In genomic region chr12:104568881-104569280, GRCh38 we compare ENCODE assay signal across 15 cellular contexts.
DNase-seq lines count a peak whose midpoint lies in the region; ATAC-seq and TF ChIP-seq lines count a peak whose summit lies in the region.
"Had no signal": no experiment of that assay in that cellular context is flagged by ENCODE, and none has a peak within 500 bp of the region (broad histone marks: within the 10 kb centered on the region; RNA-seq: fewer than 3 reads in every experiment).

No MANE protein-coding gene starts in this region.

- no peak overlapping the region for H3K14ac ChIP-seq in H9 (ENCODE audit: insufficient read depth, low read length)

- peaks cover 24% of the 10 kb centered on the region for H3K9me3 Mint-ChIP-seq in activated naive CD4-positive, alpha-beta T cell treated with anti-CD3 and anti-CD28 coated beads, Interleukin-2, amount 10 ng/mL, durations not matched to agents 7 days and 5 days
- H3K9me3 Mint-ChIP-seq in activated naive CD8-positive, alpha-beta T cell treated with anti-CD3 and anti-CD28 coated beads, Interleukin-2, amount 10 ng/mL, durations not matched to agents 7 days and 5 days: peaks cover 6% of the 10 kb centered on the region
- peaks cover 5 to 11% of the 10 kb centered on the region in 2 donors for H3K9me3 Mint-ChIP-seq in stimulated activated naive CD8-positive, alpha-beta T cell treated with anti-CD3 and anti-CD28 coated beads, Interleukin-15, amount 100 ng/mL, for 72 hours
- H3K9me3 Mint-ChIP-seq in H9: peaks cover 4% of the 10 kb centered on the region in 2 experiments; a peak in 3 of 5 replicates

- CTCF ChIA-PET in activated naive CD4-positive, alpha-beta T cell treated with anti-CD3 and anti-CD28 coated beads, Interleukin-2, amount 10 ng/mL, durations not matched to agents 7 days and 5 days (lab: Charles Lee): interaction anchor here (0.7 to 1.6 kb wide), 7 partner anchors 8 to 187 kb away, joined by 3 to 7 read pairs (median 4); no protein-coding TSS in a partner anchor

- H3K9me2 ChIP-seq in OCI-LY1 (ENCODE audit: low read depth, low read length): no peaks in the 10 kb centered on the region

- H2BK120ac ChIP-seq in H9 (ENCODE audit: low read depth, low read length, poor library complexity, severe bottlenecking): no peak overlapping the region

- no peak overlapping the region for H3K56ac ChIP-seq in H9 (ENCODE audit: insufficient read length, low read depth, low read length)

- no peaks in the 10 kb centered on the region for H3K79me2 ChIP-seq in OCI-LY1 (ENCODE audit: insufficient read depth, low read length)
- H3K79me2 ChIP-seq in H9 (ENCODE audit: insufficient read depth, low read length): no peaks in the 10 kb centered on the region
- H3K79me2 ChIP-seq: hepatocyte had no signal

- H4K20me1 ChIP-seq in OCI-LY1 (ENCODE audit: insufficient read depth, low read length): no peaks in the 10 kb centered on the region
- H4K20me1 ChIP-seq in H9 (ENCODE audit: control insufficient read depth, insufficient read depth, insufficient read length): no peaks in the 10 kb centered on the region

- peak overlapping the region; percentile 81; the same call in 1 of the 2 replicates for H3K4me2 ChIP-seq in OCI-LY1 (ENCODE audit: low read length)
- H3K4me2 ChIP-seq in H9 (ENCODE audit: insufficient read depth, insufficient read length, low read length): no peak overlapping the region
- H3K4me2 ChIP-seq: hepatocyte had no signal

- H2BK15ac ChIP-seq in H9 (ENCODE audit: low read depth, low read length): no peak overlapping the region

- no peaks in the 10 kb centered on the region for H3K23me2 ChIP-seq in H9 (ENCODE audit: insufficient read length, low read depth, low read length, poor library complexity, severe bottlenecking)

- H3K18ac ChIP-seq in H9 (ENCODE audit: insufficient read length, low read depth, low read length): no peak overlapping the region

- no peak overlapping the region for H2AK5ac ChIP-seq in H9 (ENCODE audit: insufficient read length, low read length)

- no peak overlapping the region for H4K5ac ChIP-seq in H9 (ENCODE audit: insufficient read length, low read depth, low read length)

- H3K9ac ChIP-seq in OCI-LY1 (ENCODE audit: low read length) (no peak overlapping the region; the same call in 1 of the 2 replicates), H9 (ENCODE audit: extremely low read depth, insufficient read length, low read length) (no peak overlapping the region)

- H3K23ac ChIP-seq in H9 (ENCODE audit: insufficient read length, low read depth, low read length): no peak overlapping the region

- peak overlapping the region; percentile 79 for H3K27ac Mint-ChIP-seq in activated naive CD4-positive, alpha-beta T cell treated with anti-CD3 and anti-CD28 coated beads, Interleukin-2, amount 10 ng/mL, durations not matched to agents 7 days and 5 days
- H3K27ac Mint-ChIP-seq in activated naive CD8-positive, alpha-beta T cell treated with anti-CD3 and anti-CD28 coated beads, Interleukin-2, amount 10 ng/mL, durations not matched to agents 7 days and 5 days: peak overlapping the region; percentile 95
- H3K27ac Mint-ChIP-seq in stimulated activated naive CD8-positive, alpha-beta T cell treated with anti-CD3 and anti-CD28 coated beads, Interleukin-15, amount 100 ng/mL, for 72 hours: no peak overlapping the region
- no peak overlapping the region for H3K27ac Mint-ChIP-seq in H9

- ATAC-seq in activated naive CD8-positive, alpha-beta T cell treated with anti-CD3 and anti-CD28 coated beads, Interleukin-2, amount 10 ng/mL, durations not matched to agents 7 days and 5 days (ENCODE audit: low read depth): no peak
- ATAC-seq in stimulated activated naive CD8-positive, alpha-beta T cell treated with anti-CD3 and anti-CD28 coated beads, Interleukin-15, amount 100 ng/mL, for 72 hours: no peak
- no peak for ATAC-seq in HG03045 (IDR thresholded peaks at IDR 0.05; ENCODE audit: unreplicated experiment)

- peaks cover 52% of the 10 kb centered on the region for H3K4me1 Mint-ChIP-seq in activated naive CD4-positive, alpha-beta T cell treated with anti-CD3 and anti-CD28 coated beads, Interleukin-2, amount 10 ng/mL, durations not matched to agents 7 days and 5 days
- peaks cover 59% of the 10 kb centered on the region for H3K4me1 Mint-ChIP-seq in activated naive CD8-positive, alpha-beta T cell treated with anti-CD3 and anti-CD28 coated beads, Interleukin-2, amount 10 ng/mL, durations not matched to agents 7 days and 5 days
- H3K4me1 Mint-ChIP-seq in stimulated activated naive CD8-positive, alpha-beta T cell treated with anti-CD3 and anti-CD28 coated beads, Interleukin-15, amount 100 ng/mL, for 72 hours: peaks cover 46% of the 10 kb centered on the region
- peaks cover 0 to 5% of the 10 kb centered on the region in 2 experiments; a peak in 2 of 4 replicates for H3K4me1 Mint-ChIP-seq in H9

- peaks cover 64% of the 10 kb centered on the region for H3K36me3 Mint-ChIP-seq in activated naive CD4-positive, alpha-beta T cell treated with anti-CD3 and anti-CD28 coated beads, Interleukin-2, amount 10 ng/mL, durations not matched to agents 7 days and 5 days
- H3K36me3 Mint-ChIP-seq in activated naive CD8-positive, alpha-beta T cell treated with anti-CD3 and anti-CD28 coated beads, Interleukin-2, amount 10 ng/mL, durations not matched to agents 7 days and 5 days: peaks cover 58% of the 10 kb centered on the region
- peaks cover 4 to 8% (median 6%) of the 10 kb centered on the region in 3 experiments; a peak in 6 of 7 replicates for H3K36me3 Mint-ChIP-seq in H9 (ENCODE audit: insufficient read depth in 1 of 3, low read depth in 3 of 3)

- H2BK20ac ChIP-seq in H9 (ENCODE audit: low read depth, low read length, poor library complexity, severe bottlenecking): no peak overlapping the region

- H2BK12ac ChIP-seq in H9 (ENCODE audit: insufficient read length, low read depth, low read length): no peak overlapping the region

- H3K4me3 ChIP-seq in OCI-LY1 (ENCODE audit: low read depth, low read length, poor library complexity, severe bottlenecking) (no peak overlapping the region), tibial artery (no peak overlapping the region)
- H3K4me3 ChIP-seq: hepatocyte, SJSA1 had no signal

- peaks cover 60% of the 10 kb centered on the region for H3K4me1 ChIP-seq in OCI-LY1 (ENCODE audit: insufficient read depth, low read length, severe bottlenecking)
- H3K4me1 ChIP-seq in tibial artery: peaks cover 0 to 9% (median 0%) of the 10 kb centered on the region in 4 donors
- H3K4me1 ChIP-seq in H9 (ENCODE audit: insufficient read depth, low read length): no peaks in the 10 kb centered on the region
- H3K4me1 ChIP-seq: SJSA1 had no signal

- H3K9me3 ChIP-seq in OCI-LY1 (ENCODE audit: low read length) (no peaks in the 10 kb centered on the region), tibial artery (peaks cover 0 to 5% (median 0%) of the 10 kb centered on the region in 3 donors), H9 (ENCODE audit: control insufficient read depth, low read depth, low read length) (no peaks in the 10 kb centered on the region)
- H3K9me3 ChIP-seq: SJSA1 had no signal

- H3F3A ChIP-seq in OCI-LY1 (ENCODE audit: insufficient read depth, low read length): no peaks in the 10 kb centered on the region

- H3K4me3 Mint-ChIP-seq in activated naive CD4-positive, alpha-beta T cell treated with anti-CD3 and anti-CD28 coated beads, Interleukin-2, amount 10 ng/mL, durations not matched to agents 7 days and 5 days: no peak overlapping the region
- H3K4me3 Mint-ChIP-seq in activated naive CD8-positive, alpha-beta T cell treated with anti-CD3 and anti-CD28 coated beads, Interleukin-2, amount 10 ng/mL, durations not matched to agents 7 days and 5 days: peak overlapping the region; percentile 82
- H3K4me3 Mint-ChIP-seq in stimulated activated naive CD8-positive, alpha-beta T cell treated with anti-CD3 and anti-CD28 coated beads, Interleukin-15, amount 100 ng/mL, for 72 hours: peak overlapping the region; percentile 66
- no peak overlapping the region for H3K4me3 Mint-ChIP-seq in H9

- no peaks in the 10 kb centered on the region for H3K27me3 ChIP-seq in OCI-LY1 (ENCODE audit: insufficient read depth, low read length)
- H3K27me3 ChIP-seq in tibial artery: no peaks in the 10 kb centered on the region
- no peaks in the 10 kb centered on the region for H3K27me3 ChIP-seq in H9 (ENCODE audit: insufficient read depth, low read length)
- H3K27me3 ChIP-seq: hepatocyte, SJSA1 had no signal

- peak overlapping the region; percentile 99 for H3K27ac ChIP-seq in OCI-LY1 (ENCODE audit: low read depth, low read length, poor library complexity, severe bottlenecking)
- no peak overlapping the region for H3K27ac ChIP-seq in tibial artery
- no peak overlapping the region for H3K27ac ChIP-seq in H9 (ENCODE audit: insufficient read length, low read depth, low read length)
- H3K27ac ChIP-seq: hepatocyte, SJSA1 had no signal

- H2AFZ ChIP-seq in OCI-LY1 (ENCODE audit: low read length): no peak overlapping the region
- H2AFZ ChIP-seq in H9 (ENCODE audit: low read length): no peak overlapping the region
- H2AFZ ChIP-seq: hepatocyte had no signal

- H3K79me1 ChIP-seq in H9 (ENCODE audit: insufficient read depth, low read depth, low read length, poor library complexity, severe bottlenecking): no peaks in the 10 kb centered on the region

- no peaks in the 10 kb centered on the region for H3K27me3 Mint-ChIP-seq in activated naive CD4-positive, alpha-beta T cell treated with anti-CD3 and anti-CD28 coated beads, Interleukin-2, amount 10 ng/mL, durations not matched to agents 7 days and 5 days
- H3K27me3 Mint-ChIP-seq in activated naive CD8-positive, alpha-beta T cell treated with anti-CD3 and anti-CD28 coated beads, Interleukin-2, amount 10 ng/mL, durations not matched to agents 7 days and 5 days: no peaks in the 10 kb centered on the region
- H3K27me3 Mint-ChIP-seq in stimulated activated naive CD8-positive, alpha-beta T cell treated with anti-CD3 and anti-CD28 coated beads, Interleukin-15, amount 100 ng/mL, for 72 hours: no peaks in the 10 kb centered on the region
- 0 out of 2 replicates have a peak, but pooled peaks cover 2% of the 10 kb centered on the region for H3K27me3 Mint-ChIP-seq in H9 (ENCODE audit: low read depth)

- H2BK5ac ChIP-seq in H9 (ENCODE audit: insufficient read length, low read length): no peak overlapping the region

- H4K91ac ChIP-seq in H9 (ENCODE audit: insufficient read length, low read depth, low read length): no peak overlapping the region

- no peak for DNase-seq in activated naive CD4-positive, alpha-beta T cell treated with anti-CD3 and anti-CD28 coated beads, Interleukin-2, amount 10 ng/mL, durations not matched to agents 7 days and 5 days
- DNase-seq in activated naive CD4-positive, alpha-beta T cell treated with anti-CD3 and anti-CD28 coated beads, Interleukin-2, amount 50 U/mL, for 16 hours: no peak
- DNase-seq in activated naive CD8-positive, alpha-beta T cell treated with anti-CD3 and anti-CD28 coated beads, Interleukin-2, amount 10 ng/mL, durations not matched to agents 7 days and 5 days: no peak
- no peak for DNase-seq in stimulated activated naive CD8-positive, alpha-beta T cell treated with anti-CD3 and anti-CD28 coated beads, Interleukin-15, amount 100 ng/mL, for 72 hours
- DNase-seq in tibial artery (no peak), H9 (no peak)
- DNase-seq: mammary epithelial cell; NCI-H1092; NCI-H2081 treated with DMSO at 0.1 percent for 48 hours; NCI-H526; stimulated activated CD4-positive, alpha-beta T cell treated with anti-CD3 and anti-CD28 coated beads, Interleukin-12 subunit alpha, Interleukin-12 subunit beta, amount 100 ng/mL, for 4 hours had no signal

- H3T11ph ChIP-seq in H9 (ENCODE audit: low read length): no peak overlapping the region

- intact Hi-C loops in tibial artery (cut with DNase I; ENCODE audit: low total_unique reads): no loop called here

- WGBS in H9 (ENCODE audit: extremely low coverage, insufficient read length, low lambda C conversion rate): no CpG with 5 or more reads among the region's 4 CpGs

- H4K8ac ChIP-seq in H9 (replicated peaks; ENCODE audit: insufficient read length, low read depth, low read length): no peak overlapping the region

- POLR2A ChIA-PET in activated naive CD8-positive, alpha-beta T cell treated with anti-CD3 and anti-CD28 coated beads, Interleukin-2, amount 10 ng/mL, durations not matched to agents 7 days and 5 days (lab: Charles Lee): interaction anchor here (0.7 to 2.2 kb wide), 10 partner anchors 16 to 187 kb away, joined by 3 to 25 read pairs (median 3); partner anchors contain the start of gene CHST11

- no peaks in the 10 kb centered on the region; the same call in 1 of the 2 replicates for H3K36me3 ChIP-seq in OCI-LY1 (ENCODE audit: insufficient read depth, low read length)
- no peaks in the 10 kb centered on the region for H3K36me3 ChIP-seq in tibial artery
- H3K36me3 ChIP-seq: SJSA1 had no signal

- H3K4ac ChIP-seq in H9 (ENCODE audit: low read depth, low read length): no peak overlapping the region

- no peak for TF ChIP-seq CTCF in OCI-LY1 (IDR thresholded peaks at IDR 0.05; ENCODE audit: low read length)
- no peak for TF ChIP-seq CTCF in tibial artery (IDR thresholded peaks at IDR 0.05)
- no peak for TF ChIP-seq CTCF in H9 (conservative IDR thresholded peaks at IDR 0.05)

Comparison
In these comparisons a context has a peak if more than half of its experiments do, and no peak if none do; other contexts are left out.
1. H3K27ac Mint-ChIP-seq: peak in activated naive CD4-positive, alpha-beta T cell treated with anti-CD3 and anti-CD28 coated beads, Interleukin-2, amount 10 ng/mL, durations not matched to agents 7 days and 5 days (single experiment) and activated naive CD8-positive, alpha-beta T cell treated with anti-CD3 and anti-CD28 coated beads, Interleukin-2, amount 10 ng/mL, durations not matched to agents 7 days and 5 days (single experiment); none in stimulated activated naive CD8-positive, alpha-beta T cell treated with anti-CD3 and anti-CD28 coated beads, Interleukin-15, amount 100 ng/mL, for 72 hours (0 of 2) and H9 (0 of 3).
2. H3K4me3 Mint-ChIP-seq: peak in activated naive CD8-positive, alpha-beta T cell treated with anti-CD3 and anti-CD28 coated beads, Interleukin-2, amount 10 ng/mL, durations not matched to agents 7 days and 5 days (single experiment) and stimulated activated naive CD8-positive, alpha-beta T cell treated with anti-CD3 and anti-CD28 coated beads, Interleukin-15, amount 100 ng/mL, for 72 hours (2 of 2); none in activated naive CD4-positive, alpha-beta T cell treated with anti-CD3 and anti-CD28 coated beads, Interleukin-2, amount 10 ng/mL, durations not matched to agents 7 days and 5 days (single experiment) and H9 (0 of 2).